Comparison of ENCODE assay signal across 8 cellular contexts in genomic region chr11:64439772-64440491, GRCh38.
DNase-seq lines count a peak whose midpoint lies in the region; ATAC-seq, FAIRE-seq and TF ChIP-seq lines count a peak whose summit lies in the region.
"Not testable (repeated sequence)": the region's sequence is repeated elsewhere in the genome, so short reads cannot be mapped to it uniquely, and the experiment has no call there.

No MANE protein-coding gene starts in this region.

- not testable (repeated sequence) for H3K23me2 ChIP-seq in H1 (ENCODE audit: low read depth, low read length)

- H4K5ac ChIP-seq in H1 (ENCODE audit: insufficient read length, low read depth, low read length), result not testable (repeated sequence)

- BruUV-seq in PC-9 (replicated peaks; lab: Mats Ljungman, UMichigan); HepG2 (replicated peaks; lab: Mats Ljungman, UMichigan): not testable (repeated sequence)

- FAIRE-seq in H1 (lab: Jason Lieb, UNC); HepG2 (lab: Jason Lieb, UNC): not testable (repeated sequence)

- H3K14ac ChIP-seq in H1 (ENCODE audit: insufficient read length); neuronal stem cell (ENCODE audit: low read length): not testable (repeated sequence)

- H3K4me3 ChIP-seq in BLaER1 treated with 17β-estradiol and CSF1 and Interleukin-3, amounts not matched to agents 10 nM and 100 nM; PC-9; H1 (ENCODE audit: extremely low read depth in 1 of 4, insufficient read depth in 2 of 4, low read depth in 3 of 4, low read length in 4 of 4); HepG2 (replicated peaks in 1 of 3; ENCODE audit: insufficient read depth in 1 of 3, low read depth in 2 of 3, low read length in 3 of 3); neuronal stem cell (ENCODE audit: low read length in 2 of 2); upper lobe of right lung: not testable (repeated sequence)
- peak overlapping the region; percentile 36; the same call in 1 of the 2 replicates for H3K4me3 ChIP-seq in DOHH2 (ENCODE audit: low read length)

- TF ChIP-seq POLR2A in H1 (IDR thresholded peaks at IDR 0.05; ENCODE audit: control extremely low read depth in 1 of 2, low read depth in 2 of 2, low read length in 2 of 2); HepG2 (IDR thresholded peaks at IDR 0.05; ENCODE audit: insufficient read depth in 1 of 2, low read depth in 2 of 2, low read length in 2 of 2): not testable (repeated sequence)

- ATAC-seq in HepG2, upper lobe of right lung: not testable (repeated sequence)

- not testable (repeated sequence) for H3K18ac ChIP-seq in H1 (ENCODE audit: extremely low read depth, low read length)
- peak overlapping the region; percentile 56 for H3K18ac ChIP-seq in neuronal stem cell (ENCODE audit: low read length)

- H3K79me1 ChIP-seq in H1 (ENCODE audit: low read depth, low read length); neuronal stem cell (ENCODE audit: low read depth, low read length): not testable (repeated sequence)

- not testable (repeated sequence) for H2AK5ac ChIP-seq in H1 (ENCODE audit: low read depth, low read length); neuronal stem cell (ENCODE audit: low read depth, low read length)

- not testable (repeated sequence) for TF ChIP-seq RAD21 in H1 (IDR thresholded peaks at IDR 0.05 in 1 of 2, conservative IDR thresholded peaks at IDR 0.05 in 1 of 2; ENCODE audit: low read depth in 2 of 2, low read length in 2 of 2); HepG2 (CRISPR knock-in tag; IDR thresholded peaks at IDR 0.05)

- not testable (repeated sequence) for H3K9me3 ChIP-seq in BLaER1 treated with 17β-estradiol and CSF1 and Interleukin-3, amounts not matched to agents 10 nM and 100 nM (replicated peaks in 1 of 11); DOHH2 (ENCODE audit: control insufficient read depth, insufficient read depth, low read length); PC-9 (ENCODE audit: insufficient read depth, low read depth); H1 (ENCODE audit: insufficient read depth in 2 of 2, low read depth in 1 of 2, low read length in 1 of 2); HepG2 (ENCODE audit: low read length); neuronal stem cell (replicated peaks in 1 of 2; ENCODE audit: control insufficient read depth in 2 of 2, insufficient read depth in 1 of 2, low read depth in 1 of 2, low read length in 2 of 2); upper lobe of right lung

- not testable (repeated sequence) for H2BK15ac ChIP-seq in H1 (ENCODE audit: low read length)
- peak overlapping the region; percentile 30 for H2BK15ac ChIP-seq in neuronal stem cell (ENCODE audit: low read length)

- DNase-seq in PC-9; H1 (ENCODE audit: low read depth in 1 of 2, low spot score in 2 of 2); HepG2 (ENCODE audit: low spot score); neuronal stem cell (ENCODE audit: low spot score): not testable (repeated sequence)
- peak; percentile 35 for DNase-seq in posterior vena cava (ENCODE audit: low spot score)
- DNase-seq in upper lobe of right lung, result peak; percentile 5

- H3K36me3 ChIP-seq in BLaER1 treated with 17β-estradiol and CSF1 and Interleukin-3, amounts not matched to agents 10 nM and 100 nM; DOHH2 (ENCODE audit: control insufficient read depth, low read length); PC-9 (ENCODE audit: low read depth); H1 (ENCODE audit: control insufficient read depth in 2 of 4, insufficient read depth in 4 of 4, low read length in 3 of 4); HepG2 (replicated peaks in 1 of 2; ENCODE audit: control insufficient read depth in 1 of 2, insufficient read depth in 2 of 2, low read length in 2 of 2); neuronal stem cell (replicated peaks in 1 of 2; ENCODE audit: control insufficient read depth in 2 of 2, insufficient read depth in 2 of 2, low read length in 2 of 2); upper lobe of right lung: not testable (repeated sequence)

- H3K9me2 ChIP-seq in DOHH2 (replicated peaks; ENCODE audit: control insufficient read depth, low read length); PC-9 (ENCODE audit: insufficient read depth): not testable (repeated sequence)

- H4K20me1 ChIP-seq in BLaER1 treated with 17β-estradiol and CSF1 and Interleukin-3, amounts not matched to agents 10 nM and 100 nM; DOHH2 (ENCODE audit: control insufficient read depth, insufficient read depth, low read depth, low read length); PC-9 (ENCODE audit: insufficient read depth); H1 (replicated peaks in 1 of 2; ENCODE audit: control insufficient read depth in 1 of 2, insufficient read depth in 2 of 2, low read length in 2 of 2); HepG2 (ENCODE audit: insufficient read depth, low read length): not testable (repeated sequence)

- WGBS in H1 (ENCODE audit: extremely low coverage in 1 of 2, insufficient coverage in 1 of 2, insufficient read length in 1 of 2, insufficient replicate concordance in 2 of 2, low coverage in 1 of 2, low lambda C conversion rate in 2 of 2, missing lambda C conversion rate in 1 of 2), 2 experiments, result 81% methylated on average over 8 of the region's 8 CpGs; no CpG with 5 or more reads in 1 of the 2 experiments
- 19% methylated on average over 8 of the region's 8 CpGs for WGBS in HepG2 (ENCODE audit: low lambda C conversion rate)
- no CpG with 5 or more reads among the region's 8 CpGs for WGBS in neuronal stem cell (ENCODE audit: extremely low coverage in 2 of 2, insufficient read length in 2 of 2, insufficient replicate concordance in 1 of 2), 2 donors

- H2BK5ac ChIP-seq in H1 (ENCODE audit: low read depth, low read length); neuronal stem cell (ENCODE audit: low read length): not testable (repeated sequence)

- not testable (repeated sequence) for H3K79me2 ChIP-seq in DOHH2 (ENCODE audit: control insufficient read depth, low read length); PC-9 (ENCODE audit: low read depth); H1 (ENCODE audit: control insufficient read depth in 1 of 2, insufficient read depth in 2 of 2, low read length in 2 of 2); HepG2 (ENCODE audit: insufficient read depth, low read length)

- H2AFZ ChIP-seq in PC-9; H1 (ENCODE audit: low read length); HepG2 (ENCODE audit: low read length); neuronal stem cell (ENCODE audit: low read length): not testable (repeated sequence)

- peaks cover 0 to 33% (median 0%) of the 10 kb centered on the region in 11 experiments; a peak in 4 of 22 replicates for H3K27me3 ChIP-seq in BLaER1 treated with 17β-estradiol and CSF1 and Interleukin-3, amounts not matched to agents 10 nM and 100 nM
- not testable (repeated sequence) for H3K27me3 ChIP-seq in DOHH2 (ENCODE audit: control insufficient read depth, low read length); PC-9 (ENCODE audit: insufficient read depth, low read depth); H1 (replicated peaks in 1 of 4; ENCODE audit: control insufficient read depth in 3 of 4, extremely low read depth in 1 of 4, insufficient read depth in 3 of 4, low read length in 3 of 4); upper lobe of right lung
- H3K27me3 ChIP-seq in HepG2 (ENCODE audit: control insufficient read depth in 1 of 2, insufficient read depth in 2 of 2, low read length in 2 of 2), result peaks cover 10 to 68% of the 10 kb centered on the region in 2 experiments; a peak in 4 of 5 replicates
- peaks cover 0 to 24% (median 0%) of the 10 kb centered on the region in 3 experiments for H3K27me3 ChIP-seq in neuronal stem cell (ENCODE audit: control insufficient read depth in 3 of 3, insufficient read depth in 3 of 3, low read depth in 1 of 3, low read length in 3 of 3)

- CTCF ChIA-PET in PC-9 (lab: Charles Lee) (interaction anchor here (0.6 to 1.9 kb wide), 2 partner anchors 9 to 13 kb away, joined by 5 to 7 read pairs; no protein-coding TSS in a partner anchor), H1 (lab: Charles Lee; ENCODE audit: partially characterized antibody) (interaction anchor here (0.9 to 5.3 kb wide), 7 partner anchors 9 to 210 kb away, joined by 3 to 51 read pairs (median 4); no protein-coding TSS in a partner anchor)
- CTCF ChIA-PET in HepG2 (lab: Yijun Ruan, JAX; ENCODE audit: low intra/inter-chr PET ratio, low total read pairs), result not testable (repeated sequence)

- H3F3A ChIP-seq in DOHH2 (ENCODE audit: control insufficient read depth, insufficient read depth) (peaks cover 11% of the 10 kb centered on the region), PC-9 (ENCODE audit: insufficient read depth, low read depth) (peaks cover 41% of the 10 kb centered on the region)

- TF ChIP-seq CTCF in DOHH2 (IDR thresholded peaks at IDR 0.05; ENCODE audit: low read depth, low read length, poor library complexity, severe bottlenecking); PC-9 (conservative IDR thresholded peaks at IDR 0.05); H1 (IDR thresholded peaks at IDR 0.05; ENCODE audit: control extremely low read depth in 1 of 3, insufficient read depth in 1 of 3, low read depth in 1 of 3, low read length in 3 of 3); HepG2 (CRISPR knock-in tag; IDR thresholded peaks at IDR 0.05); upper lobe of right lung (IDR thresholded peaks at IDR 0.05): not testable (repeated sequence)

- not testable (repeated sequence) for H3K4ac ChIP-seq in H1 (replicated peaks; ENCODE audit: insufficient read length, low read depth, low read length); neuronal stem cell (ENCODE audit: low read length)

- not testable (repeated sequence) for H3K23ac ChIP-seq in H1 (ENCODE audit: insufficient read length)
- H3K23ac ChIP-seq in neuronal stem cell (ENCODE audit: low read depth, low read length, poor library complexity), result peak overlapping the region; percentile 70

- not testable (repeated sequence) for H3K56ac ChIP-seq in H1 (replicated peaks; ENCODE audit: insufficient read length, low read depth, low read length)

- not testable (repeated sequence) for H2BK20ac ChIP-seq in H1 (ENCODE audit: low read length)

- H4K8ac ChIP-seq in H1 (ENCODE audit: extremely low read depth, insufficient read depth, low read length); neuronal stem cell (ENCODE audit: low read depth, low read length): not testable (repeated sequence)

- in situ Hi-C loops in HepG2 (cut with HindIII; ENCODE audit: extremely low pct_ligation_motif_present, low pct_unique_long_range_greater_than_20kb), result loop anchor here (10.0 kb wide), 1 partner anchor 215 kb away; no protein-coding TSS in a partner anchor

- not testable (repeated sequence) for H4K91ac ChIP-seq in H1 (replicated peaks; ENCODE audit: insufficient read length, low read length); neuronal stem cell (ENCODE audit: low read depth, low read length, poor library complexity)

- peak overlapping the region in 1 of 11 experiments; percentile 31; a peak in 1 of 22 replicates for H3K9ac ChIP-seq in BLaER1 treated with 17β-estradiol and CSF1 and Interleukin-3, amounts not matched to agents 10 nM and 100 nM
- H3K9ac ChIP-seq in H1 (replicated peaks in 1 of 4; ENCODE audit: extremely low read depth in 1 of 4, low read depth in 3 of 4, low read length in 3 of 4); HepG2 (ENCODE audit: insufficient read depth, low read depth, low read length); neuronal stem cell (ENCODE audit: low read depth, low read length, poor library complexity): not testable (repeated sequence)

- peak overlapping the region in 1 of 11 experiments; percentile 41; a peak in 1 of 22 replicates for H3K27ac ChIP-seq in BLaER1 treated with 17β-estradiol and CSF1 and Interleukin-3, amounts not matched to agents 10 nM and 100 nM
- H3K27ac ChIP-seq in DOHH2 (ENCODE audit: low read depth, low read length); PC-9; H1 (ENCODE audit: low read depth, low read length); HepG2 (ENCODE audit: extremely low read length, insufficient read depth, low read length); neuronal stem cell (replicated peaks; ENCODE audit: low read length); upper lobe of right lung: not testable (repeated sequence)

- not testable (repeated sequence) for H2BK120ac ChIP-seq in H1 (replicated peaks; ENCODE audit: low read depth, low read length); neuronal stem cell (ENCODE audit: low read depth, low read length)

- POLR2A ChIA-PET in PC-9 (lab: Charles Lee; ENCODE audit: unreplicated experiment), result interaction anchor here (0.6 to 1.0 kb wide), 2 partner anchors 82 to 292 kb away, joined by 3 to 9 read pairs; no protein-coding TSS in a partner anchor
- POLR2A ChIA-PET in H1 (lab: Charles Lee; ENCODE audit: partially characterized antibody); HepG2 (lab: Yijun Ruan, JAX): not testable (repeated sequence)

- H2BK12ac ChIP-seq in H1 (ENCODE audit: low read depth, low read length), result not testable (repeated sequence)
- peak overlapping the region; percentile 34 for H2BK12ac ChIP-seq in neuronal stem cell (ENCODE audit: low read length)

- intact Hi-C loops in PC-9 (cut with micrococcal nuclease; ENCODE audit: unreplicated experiment) (loop anchor here (1.0 kb wide), 1 partner anchor 54 kb away; no protein-coding TSS in a partner anchor), posterior vena cava (cut with DNase I) (loop anchor here in 1 of 2 donors (1.0 kb wide), 1 partner anchor 45 kb away; no protein-coding TSS in a partner anchor)
- intact Hi-C loops in HepG2 (cut with micrococcal nuclease; ENCODE audit: unreplicated experiment); upper lobe of right lung (cut with DNase I): not testable (repeated sequence)

- peaks cover 86 to 100% (median 100%) of the 10 kb centered on the region in 10 experiments for H3K4me1 ChIP-seq in BLaER1 treated with 17β-estradiol and CSF1 and Interleukin-3, amounts not matched to agents 10 nM and 100 nM
- peaks cover 69% of the 10 kb centered on the region for H3K4me1 ChIP-seq in DOHH2 (ENCODE audit: control insufficient read depth, low read length)
- peaks cover 52% of the 10 kb centered on the region for H3K4me1 ChIP-seq in PC-9 (replicated peaks; ENCODE audit: insufficient read depth)
- H3K4me1 ChIP-seq in H1 (replicated peaks in 1 of 4; ENCODE audit: control insufficient read depth in 3 of 4, insufficient read depth in 4 of 4, low read length in 3 of 4); HepG2 (ENCODE audit: insufficient read depth, low read length); neuronal stem cell (ENCODE audit: control insufficient read depth in 2 of 2, insufficient read depth in 1 of 2, low read depth in 1 of 2, low read length in 2 of 2); upper lobe of right lung: not testable (repeated sequence)

- not testable (repeated sequence) for TF ChIP-seq EP300 in H1 (IDR thresholded peaks at IDR 0.05; ENCODE audit: borderline replicate concordance in 1 of 2, low read depth in 2 of 2, low read length in 2 of 2); HepG2 (IDR thresholded peaks at IDR 0.05; ENCODE audit: low read depth in 2 of 2, low read length in 2 of 2); HepG2 (CRISPR knock-in tag; IDR thresholded peaks at IDR 0.05; ENCODE audit: borderline replicate concordance)

- peak overlapping the region; percentile 54 to 91 (median 86) for H3K4me2 ChIP-seq in BLaER1 treated with 17β-estradiol and CSF1 and Interleukin-3, amounts not matched to agents 10 nM and 100 nM
- H3K4me2 ChIP-seq in DOHH2 (ENCODE audit: low read length) (peak overlapping the region; percentile 55), PC-9 (peak overlapping the region; percentile 85; the same call in 1 of the 2 replicates)
- not testable (repeated sequence) for H3K4me2 ChIP-seq in H1 (ENCODE audit: insufficient read depth in 1 of 2, low read depth in 2 of 2, low read length in 2 of 2); HepG2 (ENCODE audit: low read depth, low read length); neuronal stem cell (ENCODE audit: insufficient read depth, low read length, poor library complexity, severe bottlenecking)
